13 cellular contexts compared by ENCODE assay signal in genomic region chr15:49521802-49522201, GRCh38.
A peak's percentile ranks its signal among the peaks of the same experiment; 100 is the strongest.
DNase-seq lines count a peak whose midpoint lies in the region; ATAC-seq and TF ChIP-seq lines count a peak whose summit lies in the region.
"Had no signal": no experiment of that assay in that cellular context is flagged by ENCODE, and none has a peak within 500 bp of the region (broad histone marks: within the 10 kb centered on the region; RNA-seq: fewer than 3 reads in every experiment).

No MANE protein-coding gene starts in this region.

- no peaks in the 10 kb centered on the region for H3K9me3 ChIP-seq in osteoblast (ENCODE audit: low read depth, low read length)
- H3K9me3 ChIP-seq: thyroid gland had no signal

- H3K27me3 ChIP-seq in brain microvascular endothelial cell (replicated peaks) (no peaks in the 10 kb centered on the region), osteoblast (ENCODE audit: insufficient read depth, low read length) (no peaks in the 10 kb centered on the region)
- H3K27me3 ChIP-seq: thyroid gland had no signal

- TF ChIP-seq CTCF in NB4 (IDR thresholded peaks at IDR 0.05; ENCODE audit: low read depth, low read length) (no peak), brain microvascular endothelial cell (IDR thresholded peaks at IDR 0.05; ENCODE audit: low read depth, low read length, missing control alignments) (peak; percentile 44), osteoblast (IDR thresholded peaks at IDR 0.05; ENCODE audit: extremely low read depth, low read depth, low read length) (peak; percentile 37)

- H4K20me1 ChIP-seq in osteoblast (ENCODE audit: insufficient read depth, low read length): no peaks in the 10 kb centered on the region

- ATAC-seq in GM18868 (IDR thresholded peaks at IDR 0.05; ENCODE audit: unreplicated experiment): no peak
- ATAC-seq: esophagus mucosa had no signal

- H2AFZ ChIP-seq in osteoblast (ENCODE audit: low read length): no peak overlapping the region

- H3K36me3 ChIP-seq in brain microvascular endothelial cell (replicated peaks): no peaks in the 10 kb centered on the region
- H3K36me3 ChIP-seq in osteoblast (ENCODE audit: insufficient read depth, low read length): no peaks in the 10 kb centered on the region
- H3K36me3 ChIP-seq: thyroid gland had no signal

- H3K4me2 ChIP-seq in osteoblast (ENCODE audit: insufficient read depth, low read length): no peak overlapping the region

- H3K27ac ChIP-seq in brain microvascular endothelial cell (no peak overlapping the region), osteoblast (ENCODE audit: low read depth, low read length) (no peak overlapping the region)
- H3K27ac ChIP-seq: thyroid gland had no signal

- H3K4me3 ChIP-seq in NB4 (ENCODE audit: low read depth, low read length) (no peak overlapping the region), brain microvascular endothelial cell (ENCODE audit: low read depth, low read length) (no peak overlapping the region), osteoblast (ENCODE audit: insufficient read depth, low read length) (no peak overlapping the region)
- H3K4me3 ChIP-seq: thyroid gland had no signal

- H3K4me1 ChIP-seq in osteoblast (ENCODE audit: insufficient read depth, low read length): no peaks in the 10 kb centered on the region
- H3K4me1 ChIP-seq: thyroid gland had no signal

- in situ Hi-C loops in brain microvascular endothelial cell (cut with HindIII; ENCODE audit: low pct_ligation_motif_present, low sequenced_read_pairs): no loop called here

- peak; percentile 9 for DNase-seq in NCI-H2171 treated with DMSO at 0.1 percent for 48 hours (lab: John Stamatoyannopoulos, UW)
- no peak for DNase-seq in NCI-H2171 (lab: John Stamatoyannopoulos, UW)
- peak; percentile 1 for DNase-seq in NB4 (ENCODE audit: low read depth)
- peak; percentile 43 for DNase-seq in brain microvascular endothelial cell
- peak; percentile 27 for DNase-seq in osteoblast (ENCODE audit: insufficient read length, low spot score, missing footprints)
- DNase-seq in foreskin melanocyte: no peak
- DNase-seq in NCI-H128 (lab: John Stamatoyannopoulos, UW; ENCODE audit: unreplicated experiment): no peak
- DNase-seq: activated effector memory CD4-positive, alpha-beta T cell treated with anti-CD3 and anti-CD28 coated beads, Interleukin-2, amount 50 U/mL, for 16 hours; naive B cell; NCI-H2081 treated with DMSO at 0.1 percent for 48 hours; thyroid gland had no signal

- H3K79me2 ChIP-seq in osteoblast (ENCODE audit: insufficient read depth, low read length): no peaks in the 10 kb centered on the region

- no peak for TF ChIP-seq POLR2A in NB4 (IDR thresholded peaks at IDR 0.05; ENCODE audit: extremely low read depth, insufficient read length)

Comparison
In these comparisons a context has a peak if more than half of its experiments do, and no peak if none do; other contexts are left out.
1. DNase-seq: peak in NCI-H2171 treated with DMSO at 0.1 percent for 48 hours (single experiment), NB4 (single experiment), brain microvascular endothelial cell (single experiment) and osteoblast (single experiment); none in NCI-H2171 (single experiment), foreskin melanocyte (single experiment) and NCI-H128 (single experiment).